1 cellular context compared by ENCODE assay signal in the genomic region with DNA sequence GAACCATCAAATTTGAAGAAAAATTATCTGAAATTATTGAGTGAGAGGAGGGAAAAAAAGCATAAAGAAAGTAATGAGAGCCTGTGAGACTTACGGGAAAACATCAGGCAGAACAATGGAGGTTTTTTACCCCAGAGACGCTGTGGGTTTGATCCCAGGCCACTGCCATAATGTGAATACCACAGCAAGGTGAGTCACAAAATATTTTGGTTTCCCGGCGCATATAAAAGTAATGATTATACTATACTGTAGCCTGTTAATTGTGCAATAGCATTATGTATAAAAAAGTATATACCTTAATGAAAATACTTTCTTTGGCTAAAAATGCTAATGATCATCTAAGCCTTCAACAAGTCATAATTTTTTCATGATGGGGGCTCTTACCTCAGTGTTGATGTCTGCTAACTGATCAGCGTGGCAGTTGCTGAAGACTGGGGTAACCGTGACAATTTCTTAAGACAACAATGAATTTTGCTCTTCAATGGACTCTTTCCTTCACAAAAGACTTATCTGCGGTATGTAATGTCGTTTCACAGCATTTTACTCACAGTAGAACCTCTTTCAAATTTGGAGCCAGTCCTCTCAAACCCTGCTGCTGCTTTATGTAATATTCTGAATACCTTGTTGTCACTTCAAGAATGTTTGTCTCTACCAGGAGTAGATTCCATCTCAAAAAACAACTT.
A peak's percentile ranks its signal among the peaks of the same experiment; 100 is the strongest.
TF ChIP-seq lines count a peak whose summit lies in the region.

No MANE protein-coding gene starts in this region.

TF ChIP-seq in K562, 482 proteins besides CTCF, POLR2A, EP300 and RAD21 (continued from another document):
- no peak for TF ChIP-seq ZNF449 (CRISPR knock-in tag; IDR thresholded peaks at IDR 0.05)
- TF ChIP-seq NFATC3 (IDR thresholded peaks at IDR 0.05): no peak
- TF ChIP-seq SREBF1 (IDR thresholded peaks at IDR 0.05; ENCODE audit: borderline replicate concordance, low read depth, low read length): no peak
- 0 out of 2 replicates have a peak, but pooled peaks have one; percentile 9 for TF ChIP-seq CEBPB (tag; IDR thresholded peaks at IDR 0.05)
- TF ChIP-seq HEY1 (CRISPR knock-in tag; IDR thresholded peaks at IDR 0.05; ENCODE audit: borderline replicate concordance): no peak
- TF ChIP-seq, protein P1, sequence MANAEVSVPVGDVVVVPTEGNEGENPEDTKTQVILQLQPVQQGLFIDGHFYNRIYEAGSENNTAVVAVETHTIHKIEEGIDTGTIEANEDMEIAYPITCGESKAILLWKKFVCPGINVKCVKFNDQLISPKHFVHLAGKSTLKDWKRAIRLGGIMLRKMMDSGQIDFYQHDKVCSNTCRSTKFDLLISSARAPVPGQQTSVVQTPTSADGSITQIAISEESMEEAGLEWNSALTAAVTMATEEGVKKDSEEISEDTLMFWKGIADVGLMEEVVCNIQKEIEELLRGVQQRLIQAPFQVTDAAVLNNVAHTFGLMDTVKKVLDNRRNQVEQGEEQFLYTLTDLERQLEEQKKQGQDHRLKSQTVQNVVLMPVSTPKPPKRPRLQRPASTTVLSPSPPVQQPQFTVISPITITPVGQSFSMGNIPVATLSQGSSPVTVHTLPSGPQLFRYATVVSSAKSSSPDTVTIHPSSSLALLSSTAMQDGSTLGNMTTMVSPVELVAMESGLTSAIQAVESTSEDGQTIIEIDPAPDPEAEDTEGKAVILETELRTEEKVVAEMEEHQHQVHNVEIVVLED (CRISPR knock-in tag; IDR thresholded peaks at IDR 0.05): no peak
- TF ChIP-seq E4F1 (CRISPR knock-in tag; IDR thresholded peaks at IDR 0.05; ENCODE audit: borderline replicate concordance): no peak
TF ChIP-seq in K562: peak in this region for 1.
